ENCODE assay signal across 8 cellular contexts in the genomic region with DNA sequence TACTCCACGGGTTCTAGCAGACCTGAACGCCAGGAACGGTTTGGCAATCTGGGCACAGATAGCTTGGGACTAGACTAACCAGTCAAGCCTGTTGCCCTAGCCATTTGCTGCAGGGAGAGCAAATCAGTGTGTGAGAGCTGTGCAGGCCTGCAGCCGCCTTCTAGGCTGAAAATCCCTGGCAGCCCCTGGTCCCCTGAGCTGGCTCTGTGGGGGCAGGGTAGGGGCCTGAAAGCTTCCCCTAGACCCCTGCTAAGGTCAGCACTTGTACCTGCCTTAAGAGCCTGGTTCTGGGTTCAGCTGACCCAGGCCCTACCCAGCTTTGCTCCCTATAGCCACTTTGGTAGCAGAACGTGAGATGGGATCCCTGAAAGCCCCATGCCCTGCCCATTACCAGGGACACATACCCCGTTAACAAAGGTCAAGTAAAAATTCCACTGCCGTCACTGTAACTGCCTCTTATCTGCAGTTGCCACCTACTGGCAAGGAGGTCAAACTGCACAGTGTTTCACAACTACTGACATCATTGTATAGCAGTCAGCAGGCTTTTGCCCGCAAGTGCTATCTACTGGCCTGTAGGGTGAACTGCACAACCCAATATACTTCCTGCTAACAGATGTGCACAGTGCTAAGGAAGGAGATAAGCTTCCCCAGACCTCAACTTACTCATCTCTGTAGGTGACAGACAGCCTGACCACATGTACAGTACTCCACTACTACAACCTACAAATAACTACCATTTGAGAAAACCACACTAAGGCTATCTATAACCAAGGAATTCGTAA.
DNase-seq lines count a peak whose midpoint lies in the region; ATAC-seq, FAIRE-seq and TF ChIP-seq lines count a peak whose summit lies in the region.

No MANE protein-coding gene starts in this region.

- intact Hi-C loops in mucosa of descending colon (cut with DNase I, micrococcal nuclease) = no loop called here

- DNase-seq in GM12865 (ENCODE audit: low read depth) (peak; percentile 92), T-helper 22 cell (ENCODE audit: low read depth) (peak; percentile 48), bronchial epithelial cell (ENCODE audit: low read depth) (peak; percentile 47), mucosa of descending colon (peak in 1 of 3 donors; percentile 23), right atrium auricular region (ENCODE audit: low spot score) (no peak), DMS79 treated with DMSO at 0.1 percent for 48 hours (lab: John Stamatoyannopoulos, UW) (no peak)
- peak; percentile 91 for DNase-seq in Jurkat, Clone E6-1 (ENCODE audit: low read depth, low spot score)

- H3K27ac ChIP-seq in right atrium auricular region = no peak overlapping the region

- H3K4me1 ChIP-seq in mucosa of descending colon (ENCODE audit: low read depth) = no peaks in the 10 kb centered on the region
- no peaks in the 10 kb centered on the region for H3K4me1 ChIP-seq in right atrium auricular region

- ATAC-seq in GM21737 (IDR thresholded peaks at IDR 0.05; ENCODE audit: unreplicated experiment) (peak; percentile 98), mucosa of descending colon (peak; percentile 94)

- H3K36me3 ChIP-seq in bronchial epithelial cell (ENCODE audit: control insufficient read depth, insufficient read depth, low read length) (no peaks in the 10 kb centered on the region), mucosa of descending colon (ENCODE audit: low read depth) (no peaks in the 10 kb centered on the region), right atrium auricular region (no peaks in the 10 kb centered on the region)

- peak; percentile 13 for FAIRE-seq in bronchial epithelial cell (lab: Jason Lieb, UNC)

- TF ChIP-seq CTCF in GM12865 (IDR thresholded peaks at IDR 0.05; ENCODE audit: insufficient read depth, low read depth, low read length, missing control alignments) = peak; percentile 80
- TF ChIP-seq CTCF in bronchial epithelial cell (IDR thresholded peaks at IDR 0.05; ENCODE audit: insufficient read depth, low read length, severe bottlenecking) = peak; percentile 57
- no peak for TF ChIP-seq CTCF in mucosa of descending colon (IDR thresholded peaks at IDR 0.05)
- peak in 1 of 2 donors; percentile 30 for TF ChIP-seq CTCF in right atrium auricular region (IDR thresholded peaks at IDR 0.05)

- H3K9me3 ChIP-seq in mucosa of descending colon (no peaks in the 10 kb centered on the region), right atrium auricular region (peaks cover 0 to 19% of the 10 kb centered on the region in 2 donors)

- peaks cover 1% of the 10 kb centered on the region for H3K27me3 ChIP-seq in bronchial epithelial cell (ENCODE audit: control insufficient read depth, insufficient read depth, low read length)
- no peaks in the 10 kb centered on the region for H3K27me3 ChIP-seq in right atrium auricular region

- no peak overlapping the region for H3K4me3 ChIP-seq in GM12865 (ENCODE audit: low read depth, low read length)
- no peak overlapping the region for H3K4me3 ChIP-seq in Jurkat, Clone E6-1 (ENCODE audit: low read length)
- no peak overlapping the region for H3K4me3 ChIP-seq in bronchial epithelial cell (ENCODE audit: low read depth, low read length)
- no peak overlapping the region for H3K4me3 ChIP-seq in mucosa of descending colon
- no peak overlapping the region for H3K4me3 ChIP-seq in right atrium auricular region

Comparison
In these comparisons a context has a peak if more than half of its experiments do, and no peak if none do; other contexts are left out.
1. DNase-seq: peak in GM12865 (single experiment), Jurkat, Clone E6-1 (single experiment), T-helper 22 cell (single experiment) and bronchial epithelial cell (single experiment); none in right atrium auricular region (single experiment) and DMS79 treated with DMSO at 0.1 percent for 48 hours (single experiment).